Comparison of ENCODE assay signal across 9 cellular contexts in genomic region chr12:76158518-76159321, GRCh38.
DNase-seq lines count a peak whose midpoint lies in the region; ATAC-seq, FAIRE-seq and TF ChIP-seq lines count a peak whose summit lies in the region.
"Had no signal": no experiment of that assay in that cellular context is flagged by ENCODE, and none has a peak within 500 bp of the region (broad histone marks: within the 10 kb centered on the region; RNA-seq: fewer than 3 reads in every experiment).

No MANE protein-coding gene starts in this region.

- TF ChIP-seq EP300 in suprapubic skin (IDR thresholded peaks at IDR 0.05): no peak

- H3K27ac Mint-ChIP-seq in astrocyte (ENCODE audit: unreplicated experiment): peak overlapping the region; percentile 76

- peak overlapping the region; percentile 2 for H3K27ac ChIP-seq in astrocyte (ENCODE audit: low read depth, low read length)
- H3K27ac ChIP-seq in suprapubic skin: no peak overlapping the region
- H3K27ac ChIP-seq: epithelial cell of prostate had no signal

- no peak for TF ChIP-seq POLR2A in suprapubic skin (IDR thresholded peaks at IDR 0.05)

- ATAC-seq in GM21360 (IDR thresholded peaks at IDR 0.05; ENCODE audit: unreplicated experiment) (peak; percentile 98), HG03575 (IDR thresholded peaks at IDR 0.05; ENCODE audit: extremely low read depth, insufficient number of reproducible peaks, low FRiP score, unreplicated experiment) (peak; percentile 95)

- H3K27me3 ChIP-seq in astrocyte (ENCODE audit: insufficient read depth, low read length): no peaks in the 10 kb centered on the region
- no peaks in the 10 kb centered on the region for H3K27me3 ChIP-seq in suprapubic skin

- no peaks in the 10 kb centered on the region for H3K27me3 Mint-ChIP-seq in astrocyte (ENCODE audit: low read depth, unreplicated experiment)

- H3K4me3 ChIP-seq in astrocyte (ENCODE audit: insufficient read depth, low read depth, low read length): peak overlapping the region; percentile 30
- no peak overlapping the region for H3K4me3 ChIP-seq in suprapubic skin

- peak; percentile 56 for FAIRE-seq in astrocyte (lab: Jason Lieb, UNC)

- H3K36me3 ChIP-seq in astrocyte (ENCODE audit: insufficient read depth, low read length) (no peaks in the 10 kb centered on the region), suprapubic skin (no peaks in the 10 kb centered on the region)

- peak overlapping the region; percentile 70 for H3K4me2 ChIP-seq in astrocyte (ENCODE audit: low read length)

- H3K4me1 Mint-ChIP-seq in astrocyte (ENCODE audit: low read depth, unreplicated experiment): peaks cover 10% of the 10 kb centered on the region

- no peak overlapping the region for H3K9ac ChIP-seq in astrocyte (ENCODE audit: low read length)

- H3K4me1 ChIP-seq in astrocyte (ENCODE audit: insufficient read depth, low read length) (peaks cover 7% of the 10 kb centered on the region), suprapubic skin (no peaks in the 10 kb centered on the region)

- H2AFZ ChIP-seq in astrocyte (ENCODE audit: low read depth, low read length): peak overlapping the region; percentile 61

- WGBS in suprapubic skin: 42% methylated on average over 11 of the region's 11 CpGs

- H3K4me3 Mint-ChIP-seq in astrocyte (ENCODE audit: unreplicated experiment): peak overlapping the region; percentile 71

- peak; percentile 27 for DNase-seq in DMS53 treated with DMSO at 0.1 percent for 48 hours (lab: John Stamatoyannopoulos, UW; ENCODE audit: unreplicated experiment)
- DNase-seq in T-helper 1 cell: peak in 4 of 5 donors; percentile 16 to 78 (median 25)
- peak; percentile 78 for DNase-seq in astrocyte (ENCODE audit: low read depth)
- DNase-seq in iPS-NIHi7 (ENCODE audit: extremely low spot score): peak; percentile 83
- peak; percentile 41 to 76 (median 48) for DNase-seq in stimulated activated CD4-positive, alpha-beta T cell treated with anti-CD3 and anti-CD28 coated beads, Interleukin-1b, Interleukin-23, amount 100 ng/mL, for 24 hours (ENCODE audit: low read depth in 4 of 4, low spot score in 1 of 4)
- no peak for DNase-seq in suprapubic skin (ENCODE audit: low spot score in 2 of 2)

- no peaks in the 10 kb centered on the region for H3K79me2 ChIP-seq in astrocyte (ENCODE audit: insufficient read depth, low read length)

- no peaks in the 10 kb centered on the region for H3K9me3 Mint-ChIP-seq in astrocyte (ENCODE audit: unreplicated experiment)

- no peaks in the 10 kb centered on the region for H3K36me3 Mint-ChIP-seq in astrocyte (ENCODE audit: low read depth, unreplicated experiment)

- H4K20me1 ChIP-seq in astrocyte (ENCODE audit: insufficient read depth, low read length): no peaks in the 10 kb centered on the region

- TF ChIP-seq CTCF in astrocyte (IDR thresholded peaks at IDR 0.05; ENCODE audit: insufficient read depth, low read depth, low read length): peak; percentile 91
- peak in 1 of 2 donors; percentile 45 for TF ChIP-seq CTCF in suprapubic skin (IDR thresholded peaks at IDR 0.05)

- H3K9me3 ChIP-seq in astrocyte (ENCODE audit: insufficient read depth, low read depth, low read length): no peaks in the 10 kb centered on the region
- H3K9me3 ChIP-seq in suprapubic skin: no peaks in the 10 kb centered on the region

Comparison
In these comparisons a context has a peak if more than half of its experiments do, and no peak if none do; other contexts are left out.
1. DNase-seq: peak in DMS53 treated with DMSO at 0.1 percent for 48 hours (single experiment), T-helper 1 cell (4 of 5), astrocyte (single experiment), iPS-NIHi7 (single experiment) and stimulated activated CD4-positive, alpha-beta T cell treated with anti-CD3 and anti-CD28 coated beads, Interleukin-1b, Interleukin-23, amount 100 ng/mL, for 24 hours (4 of 4); none in suprapubic skin (0 of 2).